23 cellular contexts compared by ENCODE assay signal in genomic region chr1:83799474-83800085, GRCh38.
DNase-seq lines count a peak whose midpoint lies in the region; ATAC-seq and TF ChIP-seq lines count a peak whose summit lies in the region.
"Had no signal": no experiment of that assay in that cellular context is flagged by ENCODE, and none has a peak within 500 bp of the region (broad histone marks: within the 10 kb centered on the region; RNA-seq: fewer than 3 reads in every experiment).

No MANE protein-coding gene starts in this region.

- no peak overlapping the region for H4K5ac ChIP-seq in mesendoderm (ENCODE audit: low read length)

- peaks cover 0 to 8% (median under 1%) of the 10 kb centered on the region in 6 donors for H3K9me3 Mint-ChIP-seq in immature natural killer cell
- H3K9me3 Mint-ChIP-seq: CD4-positive, alpha-beta T cell; GM23338 had no signal

- peaks cover 13% of the 10 kb centered on the region for H3K4me1 ChIP-seq in adipocyte (ENCODE audit: control insufficient read depth, insufficient read depth, low read length)
- peaks cover 3% of the 10 kb centered on the region for H3K4me1 ChIP-seq in mesendoderm (ENCODE audit: control insufficient read depth, low read depth, low read length)
- peaks cover 0 to 4% (median 0%) of the 10 kb centered on the region in 4 donors for H3K4me1 ChIP-seq in Peyer's patch
- H3K4me1 ChIP-seq: foreskin keratinocyte, spleen, testis had no signal

- peaks cover 1 to 2% (median 1%) of the 10 kb centered on the region in 3 donors for H3K27me3 Mint-ChIP-seq in immature natural killer cell (ENCODE audit: low read depth in 3 of 3)
- H3K27me3 Mint-ChIP-seq: CD4-positive, alpha-beta T cell had no signal

- H3K4me3 ChIP-seq in adipocyte (ENCODE audit: low read length) (no peak overlapping the region), mesendoderm (ENCODE audit: low read length) (no peak overlapping the region), Peyer's patch (no peak overlapping the region)
- H3K4me3 ChIP-seq: GM23338, spleen, testis had no signal

- H3K36me3 Mint-ChIP-seq in immature natural killer cell = peaks cover 0 to 3% (median 0%) of the 10 kb centered on the region in 3 donors

- ATAC-seq in GM21576 (IDR thresholded peaks at IDR 0.05; ENCODE audit: unreplicated experiment) (no peak), HG02571 (IDR thresholded peaks at IDR 0.05; ENCODE audit: unreplicated experiment) (no peak)
- ATAC-seq: foreskin keratinocyte, GM23338 had no signal

- no peak overlapping the region for H3K56ac ChIP-seq in mesendoderm (ENCODE audit: low read length)

- no CpG with 5 or more reads among the region's 1 CpG for WGBS in mesendoderm (ENCODE audit: extremely low coverage, insufficient coverage, low lambda C conversion rate)

- no peak overlapping the region for H3K27ac ChIP-seq in mesendoderm (ENCODE audit: low read depth, low read length)
- H3K27ac ChIP-seq in Peyer's patch = no peak overlapping the region
- H3K27ac ChIP-seq: epithelial cell of prostate, foreskin keratinocyte, spleen, testis had no signal

- no peak overlapping the region for H3K27ac Mint-ChIP-seq in immature natural killer cell
- H3K27ac Mint-ChIP-seq: CD4-positive, alpha-beta T cell; GM23338 had no signal

- H3K4me3 Mint-ChIP-seq in immature natural killer cell = no peak overlapping the region
- H3K4me3 Mint-ChIP-seq: CD4-positive, alpha-beta T cell; GM23338 had no signal

- peaks cover 4% of the 10 kb centered on the region for H3K27me3 ChIP-seq in adipocyte (replicated peaks; ENCODE audit: control insufficient read depth, insufficient read depth, low read length)
- H3K27me3 ChIP-seq in mesendoderm (ENCODE audit: insufficient read depth, low read length, poor library complexity) = no peaks in the 10 kb centered on the region
- no peaks in the 10 kb centered on the region for H3K27me3 ChIP-seq in Peyer's patch
- H3K27me3 ChIP-seq: foreskin keratinocyte, spleen, testis had no signal

- TF ChIP-seq POLR2A in Peyer's patch (IDR thresholded peaks at IDR 0.05) = no peak

- H3K4me2 ChIP-seq in mesendoderm (ENCODE audit: low read length) = no peak overlapping the region
- H3K4me2 ChIP-seq: GM23338 had no signal

- no peak overlapping the region for H2BK5ac ChIP-seq in mesendoderm (ENCODE audit: low read length)

- H3K9ac ChIP-seq in adipocyte (ENCODE audit: low read length) (no peak overlapping the region), mesendoderm (ENCODE audit: low read length) (no peak overlapping the region)

- H3K36me3 ChIP-seq in adipocyte (ENCODE audit: control insufficient read depth, insufficient read depth, low read length, severe bottlenecking) = no peaks in the 10 kb centered on the region
- H3K36me3 ChIP-seq in mesendoderm (ENCODE audit: control insufficient read depth, insufficient read depth, low read length) = no peaks in the 10 kb centered on the region
- no peaks in the 10 kb centered on the region for H3K36me3 ChIP-seq in Peyer's patch
- H3K36me3 ChIP-seq: spleen had no signal

- no peak overlapping the region for H2BK15ac ChIP-seq in mesendoderm (replicated peaks; ENCODE audit: low read depth)

- no peak for TF ChIP-seq CTCF in Peyer's patch (IDR thresholded peaks at IDR 0.05)

- DNase-seq in COR-L47 (lab: John Stamatoyannopoulos, UW) (peak; percentile 46), NCI-H1694 treated with DMSO at 0.1 percent for 48 hours (lab: John Stamatoyannopoulos, UW) (peak; percentile 14), adipocyte (ENCODE audit: low read depth) (peak; percentile 41), mesendoderm (peak; percentile 52), Peyer's patch (no peak), immature natural killer cell (no peak)
- DNase-seq: activated CD8-positive, alpha-beta memory T cell treated with anti-CD3 and anti-CD28 coated beads for 24 hours; activated naive CD4-positive, alpha-beta T cell treated with Interleukin-2 at 50 U/mL for 16 hours; activated T-cell treated with anti-CD3 and anti-CD28 coated beads, Interleukin-2, amount 50 U/mL, for 48 hours; CD4-positive, alpha-beta T cell; DMS79 treated with DMSO at 0.1 percent for 48 hours; foreskin keratinocyte; NCI-H1048; NCI-H774; SHP77; spleen; stimulated activated CD4-positive, alpha-beta T cell treated with anti-CD3 and anti-CD28 coated beads, Interleukin-4, amount 100 ng/mL, for 1 hour; stimulated activated naive CD4-positive, alpha-beta T cell; testis had no signal

- H3K9me3 ChIP-seq in adipocyte (ENCODE audit: control insufficient read depth, low read length) = no peaks in the 10 kb centered on the region
- H3K9me3 ChIP-seq in Peyer's patch = no peaks in the 10 kb centered on the region
- H3K9me3 ChIP-seq: spleen, testis had no signal

- no peak overlapping the region for H3K4ac ChIP-seq in mesendoderm (ENCODE audit: low read depth, low read length)

- H4K8ac ChIP-seq in mesendoderm (ENCODE audit: low read depth, low read length) = no peak overlapping the region

- H3K23ac ChIP-seq in mesendoderm (ENCODE audit: low read length) = no peak overlapping the region

- H3K79me1 ChIP-seq in mesendoderm (ENCODE audit: low read length) = no peaks in the 10 kb centered on the region

- H2AK5ac ChIP-seq in mesendoderm (ENCODE audit: low read length) = no peak overlapping the region

- H2BK120ac ChIP-seq in mesendoderm (ENCODE audit: low read depth, low read length) = no peak overlapping the region

- H3K79me2 ChIP-seq in mesendoderm (ENCODE audit: control insufficient read depth, insufficient read depth, low read length) = no peaks in the 10 kb centered on the region

- no peaks in the 10 kb centered on the region for H3K4me1 Mint-ChIP-seq in immature natural killer cell

- H3K18ac ChIP-seq in mesendoderm (ENCODE audit: low read length) = no peak overlapping the region

Comparison
In these comparisons a context has a peak if more than half of its experiments do, and no peak if none do; other contexts are left out.
1. DNase-seq: peak in COR-L47 (single experiment), NCI-H1694 treated with DMSO at 0.1 percent for 48 hours (single experiment), adipocyte (single experiment) and mesendoderm (single experiment); none in Peyer's patch (0 of 3) and immature natural killer cell (0 of 3).